ENCODE assay signal across 9 cellular contexts in genomic region chr17:3804503-3804931, GRCh38.
DNase-seq lines count a peak whose midpoint lies in the region; ATAC-seq lines count a peak whose summit lies in the region.
"Had no signal": no experiment of that assay in that cellular context is flagged by ENCODE, and none has a peak within 500 bp of the region (broad histone marks: within the 10 kb centered on the region; RNA-seq: fewer than 3 reads in every experiment).

No MANE protein-coding gene starts in this region.

- peak; percentile 67 for ATAC-seq in GM19023 (IDR thresholded peaks at IDR 0.05; ENCODE audit: unreplicated experiment)
- ATAC-seq in HG03521 (IDR thresholded peaks at IDR 0.05; ENCODE audit: unreplicated experiment), result peak; percentile 51
- no peak for ATAC-seq in GM19455 (IDR thresholded peaks at IDR 0.05; ENCODE audit: unreplicated experiment)

- H3K27me3 Mint-ChIP-seq in dendritic cell treated with granulocyte-macrophage colony-stimulating factor and Interleukin-4, amounts not matched to agents 40 ng/mL and 50 ng/mL, for 4 days, result no peaks in the 10 kb centered on the region

- H3K27me3 ChIP-seq in BLaER1 treated with 17β-estradiol and CSF1 and Interleukin-3, amounts not matched to agents 10 nM and 100 nM, result no peaks in the 10 kb centered on the region

- H3K36me3 Mint-ChIP-seq in dendritic cell treated with granulocyte-macrophage colony-stimulating factor and Interleukin-4, amounts not matched to agents 40 ng/mL and 50 ng/mL, for 4 days (ENCODE audit: low read depth), result peaks cover 25% of the 10 kb centered on the region

- peaks cover 30 to 56% (median 39%) of the 10 kb centered on the region in 11 experiments for H3K36me3 ChIP-seq in BLaER1 treated with 17β-estradiol and CSF1 and Interleukin-3, amounts not matched to agents 10 nM and 100 nM

- H3K4me3 Mint-ChIP-seq in dendritic cell treated with granulocyte-macrophage colony-stimulating factor and Interleukin-4, amounts not matched to agents 40 ng/mL and 50 ng/mL, for 4 days, result no peak overlapping the region

- H3K4me3 ChIP-seq in BLaER1 treated with 17β-estradiol and CSF1 and Interleukin-3, amounts not matched to agents 10 nM and 100 nM, result peak overlapping the region in 5 of 10 experiments; percentile 5 to 21 (median 11); a peak in 1 of 20 replicates

- DNase-seq in DMS 273 treated with DMSO at 0.1 percent for 48 hours (lab: John Stamatoyannopoulos, UW) (no peak), D341Med (ENCODE audit: low spot score) (no peak)
- no peak for DNase-seq in activated naive CD4-positive, alpha-beta T cell treated with Interleukin-2 at 50 U/mL for 16 hours
- DNase-seq: stimulated activated CD4-positive, alpha-beta T cell treated with anti-CD3 and anti-CD28 coated beads, Interleukin-12 subunit alpha, Interleukin-12 subunit beta, amount 100 ng/mL, for 4 hours had no signal

- H3K9ac ChIP-seq in BLaER1 treated with 17β-estradiol and CSF1 and Interleukin-3, amounts not matched to agents 10 nM and 100 nM, result peak overlapping the region; percentile 25 to 72 (median 56); a peak in 19 of 22 replicates

- H3K27ac Mint-ChIP-seq in dendritic cell treated with granulocyte-macrophage colony-stimulating factor and Interleukin-4, amounts not matched to agents 40 ng/mL and 50 ng/mL, for 4 days, result peak overlapping the region; percentile 86

- peaks cover 57% of the 10 kb centered on the region for H3K4me1 Mint-ChIP-seq in dendritic cell treated with granulocyte-macrophage colony-stimulating factor and Interleukin-4, amounts not matched to agents 40 ng/mL and 50 ng/mL, for 4 days (ENCODE audit: low read depth)

- H3K27ac ChIP-seq in BLaER1 treated with 17β-estradiol and CSF1 and Interleukin-3, amounts not matched to agents 10 nM and 100 nM, result peak overlapping the region in 10 of 11 experiments; percentile 43 to 82 (median 70); a peak in 21 of 22 replicates

- H3K9me3 Mint-ChIP-seq in dendritic cell treated with granulocyte-macrophage colony-stimulating factor and Interleukin-4, amounts not matched to agents 40 ng/mL and 50 ng/mL, for 4 days, result no peaks in the 10 kb centered on the region

- peak overlapping the region; percentile 62 to 87 (median 75) for H3K4me2 ChIP-seq in BLaER1 treated with 17β-estradiol and CSF1 and Interleukin-3, amounts not matched to agents 10 nM and 100 nM

- H3K4me1 ChIP-seq in BLaER1 treated with 17β-estradiol and CSF1 and Interleukin-3, amounts not matched to agents 10 nM and 100 nM, result peaks cover 56 to 68% (median 65%) of the 10 kb centered on the region in 10 experiments

- no peaks in the 10 kb centered on the region; a peak in 1 of 22 replicates for H4K20me1 ChIP-seq in BLaER1 treated with 17β-estradiol and CSF1 and Interleukin-3, amounts not matched to agents 10 nM and 100 nM

- H3K9me3 ChIP-seq in BLaER1 treated with 17β-estradiol and CSF1 and Interleukin-3, amounts not matched to agents 10 nM and 100 nM (replicated peaks in 1 of 11), result no peaks in the 10 kb centered on the region

- intact Hi-C loops in dendritic cell treated with granulocyte-macrophage colony-stimulating factor and Interleukin-4, amounts not matched to agents 40 ng/mL and 50 ng/mL, for 4 days (cut with micrococcal nuclease), result no loop called here
